Comparison of ENCODE assay signal across 8 cellular contexts in the genomic region with DNA sequence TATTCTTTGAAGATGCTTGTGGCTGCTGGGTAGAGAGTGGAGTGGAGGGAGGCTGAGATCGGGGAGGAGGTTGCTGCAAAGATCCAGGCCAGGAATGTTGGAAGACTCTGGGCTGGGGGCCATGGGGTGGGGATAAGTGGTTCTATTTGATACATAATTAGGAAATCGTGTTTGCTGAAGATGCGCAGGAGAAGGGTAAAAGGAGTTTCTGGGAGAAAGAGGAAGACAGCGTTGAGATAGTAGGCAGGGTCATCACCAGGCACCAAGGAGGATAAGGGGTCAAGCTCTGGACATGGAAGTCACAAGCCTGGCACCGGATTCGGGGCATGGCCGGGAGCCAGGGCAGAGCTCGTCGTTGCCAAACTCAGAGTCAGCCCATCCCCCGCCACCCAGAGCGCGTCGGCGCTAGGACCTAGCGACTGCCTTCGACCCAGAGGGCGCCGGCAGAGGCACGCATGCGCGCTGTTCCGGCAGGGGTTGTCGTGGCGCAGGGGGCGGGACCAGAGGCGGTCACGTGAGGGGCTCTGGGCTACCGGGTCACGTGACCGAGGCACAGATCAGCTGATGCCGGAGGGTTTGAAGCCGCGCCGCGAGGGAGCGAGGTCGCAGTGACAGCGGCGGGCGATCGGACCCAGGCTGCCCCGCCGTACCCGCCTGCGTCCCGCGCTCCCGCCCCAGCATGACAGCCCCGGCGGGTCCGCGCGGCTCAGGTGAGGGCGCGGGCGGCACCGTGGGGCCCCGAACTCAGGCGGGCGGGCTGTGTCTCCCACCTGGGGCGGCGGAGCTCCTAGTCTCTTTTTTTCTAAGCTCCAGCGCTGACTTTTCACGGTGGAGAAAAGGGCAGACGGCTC. TPM values are rescaled to one million over a fixed set of nuclear protein-coding genes. Genes with fewer than 3 reads are reported as not detected.
A peak's percentile ranks its signal among the peaks of the same experiment; 100 is the strongest.
DNase-seq lines count a peak whose midpoint lies in the region; ATAC-seq lines count a peak whose summit lies in the region.

A gene (plus strand): TSS at position 553 of the 851 bp plus-strand sequence. CDS start 127 bp downstream, at position 680.

- H3K27me3 Mint-ChIP-seq in activated T-helper 1 cell treated with anti-CD3 and anti-CD28 coated beads, Interleukin-12 subunit alpha, Interleukin-12 subunit beta, Interleukin-2, Interleukin-4 antibody, amounts not matched to agents 30 ng/mL and 10 ng/mL and 1 ng/mL, durations not matched to agents 14 hours and 24 hours and 36 hours (ENCODE audit: insufficient read depth): peaks cover 8% of the 10 kb centered on the region
- H3K27me3 Mint-ChIP-seq in naive thymus-derived CD8-positive, alpha-beta T cell: no peaks in the 10 kb centered on the region

- H3K27ac Mint-ChIP-seq in activated T-helper 1 cell treated with anti-CD3 and anti-CD28 coated beads, Interleukin-12 subunit alpha, Interleukin-12 subunit beta, Interleukin-2, Interleukin-4 antibody, amounts not matched to agents 30 ng/mL and 10 ng/mL and 1 ng/mL, durations not matched to agents 14 hours and 24 hours and 36 hours: peak within 1 kb of the TSS; percentile 89
- peak within 1 kb of the TSS; percentile 35 to 95 (median 73) for H3K27ac Mint-ChIP-seq in naive thymus-derived CD8-positive, alpha-beta T cell

- intact Hi-C loops in activated T-helper 1 cell treated with anti-CD3 and anti-CD28 coated beads, Interleukin-12 subunit alpha, Interleukin-12 subunit beta, Interleukin-2, Interleukin-4 antibody, amounts not matched to agents 30 ng/mL and 10 ng/mL and 1 ng/mL, durations not matched to agents 14 hours and 24 hours and 36 hours (cut with micrococcal nuclease): loop anchor here (1.0 to 2.0 kb wide), 2 partner anchors 12 to 29 kb away; no protein-coding TSS in a partner anchor

- H3K4me1 Mint-ChIP-seq in activated T-helper 1 cell treated with anti-CD3 and anti-CD28 coated beads, Interleukin-12 subunit alpha, Interleukin-12 subunit beta, Interleukin-2, Interleukin-4 antibody, amounts not matched to agents 30 ng/mL and 10 ng/mL and 1 ng/mL, durations not matched to agents 14 hours and 24 hours and 36 hours (ENCODE audit: low read depth): peaks cover 8% of the 10 kb centered on the region
- peaks cover 10 to 20% (median 15%) of the 10 kb centered on the region in 4 donors for H3K4me1 Mint-ChIP-seq in naive thymus-derived CD8-positive, alpha-beta T cell

- peak; percentile 91 for DNase-seq in DMS79 (lab: John Stamatoyannopoulos, UW)
- peak; percentile 90 to 96 for DNase-seq in Kasumi-1 (lab: John Stamatoyannopoulos, UW)
- peak; percentile 97 for DNase-seq in RKO (ENCODE audit: low spot score)
- DNase-seq in activated T-helper 1 cell treated with anti-CD3 and anti-CD28 coated beads, Interleukin-12 subunit alpha, Interleukin-12 subunit beta, Interleukin-2, Interleukin-4 antibody, amounts not matched to agents 30 ng/mL and 10 ng/mL and 1 ng/mL, durations not matched to agents 14 hours and 24 hours and 36 hours (ENCODE audit: low spot score): peak; percentile 99
- peak; percentile 96 for DNase-seq in fibroblast of gingiva (ENCODE audit: low read depth)
- DNase-seq in naive thymus-derived CD8-positive, alpha-beta T cell: peak; percentile 96 to 100 (median 99)
- DNase-seq in stimulated activated naive CD4-positive, alpha-beta T cell (lab: John Stamatoyannopoulos, UW): peak; percentile 94 to 99 (median 98)

- peak within 1 kb of the TSS; percentile 80 for H3K4me3 Mint-ChIP-seq in activated T-helper 1 cell treated with anti-CD3 and anti-CD28 coated beads, Interleukin-12 subunit alpha, Interleukin-12 subunit beta, Interleukin-2, Interleukin-4 antibody, amounts not matched to agents 30 ng/mL and 10 ng/mL and 1 ng/mL, durations not matched to agents 14 hours and 24 hours and 36 hours
- peak within 1 kb of the TSS; percentile 76 to 92 (median 88) for H3K4me3 Mint-ChIP-seq in naive thymus-derived CD8-positive, alpha-beta T cell

- no peaks in the 10 kb centered on the region for H3K9me3 Mint-ChIP-seq in activated T-helper 1 cell treated with anti-CD3 and anti-CD28 coated beads, Interleukin-12 subunit alpha, Interleukin-12 subunit beta, Interleukin-2, Interleukin-4 antibody, amounts not matched to agents 30 ng/mL and 10 ng/mL and 1 ng/mL, durations not matched to agents 14 hours and 24 hours and 36 hours
- H3K9me3 Mint-ChIP-seq in naive thymus-derived CD8-positive, alpha-beta T cell: no peaks in the 10 kb centered on the region

- H3K36me3 Mint-ChIP-seq in activated T-helper 1 cell treated with anti-CD3 and anti-CD28 coated beads, Interleukin-12 subunit alpha, Interleukin-12 subunit beta, Interleukin-2, Interleukin-4 antibody, amounts not matched to agents 30 ng/mL and 10 ng/mL and 1 ng/mL, durations not matched to agents 14 hours and 24 hours and 36 hours (ENCODE audit: low read depth): no peaks in the 10 kb centered on the region
- H3K36me3 Mint-ChIP-seq in naive thymus-derived CD8-positive, alpha-beta T cell: peaks cover 0 to 8% (median 0%) of the 10 kb centered on the region in 3 donors

- peak; percentile 71 for ATAC-seq in GM21825 (IDR thresholded peaks at IDR 0.05; ENCODE audit: unreplicated experiment)
- ATAC-seq in naive thymus-derived CD8-positive, alpha-beta T cell: peak; percentile 90 to 92

- POLR2A ChIA-PET in naive thymus-derived CD8-positive, alpha-beta T cell (lab: Charles Lee): interaction anchor here (0.5 to 5.7 kb wide), 9 partner anchors 8 to 1061 kb away, joined by 3 to 63 read pairs (median 4); a partner anchor contains a TSS

RNA-seq across cellular contexts. Expression of the gene that starts here (rescaled TPM):
- total RNA-seq in activated T-helper 1 cell treated with anti-CD3 and anti-CD28 coated beads, Interleukin-12 subunit alpha, Interleukin-12 subunit beta, Interleukin-2, Interleukin-4 antibody, amounts not matched to agents 30 ng/mL and 10 ng/mL and 1 ng/mL, durations not matched to agents 14 hours and 24 hours and 36 hours: 14.0 and 14.4 TPM in 2 replicates
- total RNA-seq in naive thymus-derived CD8-positive, alpha-beta T cell: 10 to 100 TPM; 13.7 TPM
- 10 to 100 TPM in 1 of 3 donors, 1 to 10 TPM in 2; 6.5 to 10.1 (median 6.6) TPM for polyA plus RNA-seq in naive thymus-derived CD8-positive, alpha-beta T cell

Comparison
In these comparisons a context has a peak if more than half of its experiments do, and no peak if none do; other contexts are left out.
1. Peak in every context shown above with its lines: DNase-seq and ATAC-seq.